ENCODE assay signal across 27 cellular contexts in the genomic region with DNA sequence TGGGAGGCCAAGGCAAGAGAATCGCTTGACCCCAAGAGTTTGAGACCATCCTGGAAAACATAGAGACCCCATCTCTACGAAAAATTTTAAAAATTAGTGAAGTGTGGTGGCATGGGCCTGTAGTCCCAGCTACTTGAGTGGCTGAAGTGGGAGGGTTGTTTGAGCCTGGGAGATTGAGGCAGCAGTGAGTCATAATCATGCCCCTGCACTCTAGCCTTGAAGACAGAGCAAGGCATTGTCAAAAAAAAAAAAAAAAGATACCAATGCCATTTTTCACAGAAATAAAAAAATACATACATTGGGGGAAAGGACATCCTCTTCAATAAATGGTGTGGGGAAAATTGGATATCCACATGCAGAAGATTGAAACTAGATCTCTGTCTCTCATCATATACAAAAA.
"Had no signal": no experiment of that assay in that cellular context is flagged by ENCODE, and none has a peak within 500 bp of the region (broad histone marks: within the 10 kb centered on the region; RNA-seq: fewer than 3 reads in every experiment).

No MANE protein-coding gene starts in this region.

- H3K4me3 Mint-ChIP-seq: stimulated activated effector memory CD8-positive, alpha-beta T cell treated with anti-CD3 and anti-CD28 coated beads, Interleukin-12 subunit alpha, Interleukin-12 subunit beta, amount 100 ng/mL, for 72 hours; stimulated activated memory B cell treated with anti-CD40 and anti-IgM and Interleukin-4, amounts not matched to agents 10 μg/mL and 1 μg/mL and 100 μg/mL, for 72 hours; stimulated activated naive B cell treated with anti-CD40 and anti-IgM and Interleukin-4, amounts not matched to agents 10 μg/mL and 1 μg/mL and 100 μg/mL, for 72 hours; stimulated activated naive CD8-positive, alpha-beta T cell treated with anti-CD3 and anti-CD28 coated beads, Interleukin-15, amount 100 ng/mL, for 72 hours; stimulated activated naive CD8-positive, alpha-beta T cell treated with anti-CD3 and anti-CD28 coated beads, Interleukin-15, Interleukin-2, amounts not matched to agents 100 ng/mL and 50 ng/mL, for 24 hours; type B pancreatic cell had no signal

- H3K27me3 Mint-ChIP-seq: stimulated activated memory B cell treated with anti-CD40 and anti-IgM and Interleukin-4, amounts not matched to agents 10 μg/mL and 1 μg/mL and 100 μg/mL, for 72 hours; stimulated activated naive B cell treated with anti-CD40 and anti-IgM and Interleukin-4, amounts not matched to agents 10 μg/mL and 1 μg/mL and 100 μg/mL, for 72 hours; stimulated activated naive CD8-positive, alpha-beta T cell treated with anti-CD3 and anti-CD28 coated beads, Interleukin-15, amount 100 ng/mL, for 72 hours; stimulated activated naive CD8-positive, alpha-beta T cell treated with anti-CD3 and anti-CD28 coated beads, Interleukin-15, Interleukin-2, amounts not matched to agents 100 ng/mL and 50 ng/mL, for 24 hours had no signal

- H3K4me1 Mint-ChIP-seq: stimulated activated effector memory CD8-positive, alpha-beta T cell treated with anti-CD3 and anti-CD28 coated beads, Interleukin-12 subunit alpha, Interleukin-12 subunit beta, amount 100 ng/mL, for 72 hours; stimulated activated memory B cell treated with anti-CD40 and anti-IgM and Interleukin-4, amounts not matched to agents 10 μg/mL and 1 μg/mL and 100 μg/mL, for 72 hours; stimulated activated naive B cell treated with anti-CD40 and anti-IgM and Interleukin-4, amounts not matched to agents 10 μg/mL and 1 μg/mL and 100 μg/mL, for 72 hours; stimulated activated naive CD8-positive, alpha-beta T cell treated with anti-CD3 and anti-CD28 coated beads, Interleukin-15, amount 100 ng/mL, for 72 hours had no signal

- H3K9me3 Mint-ChIP-seq: type B pancreatic cell had no signal

- H3K9me3 ChIP-seq: testis, thyroid gland, vagina had no signal

- H3K27ac Mint-ChIP-seq: stimulated activated effector memory CD8-positive, alpha-beta T cell treated with anti-CD3 and anti-CD28 coated beads, Interleukin-12 subunit alpha, Interleukin-12 subunit beta, amount 100 ng/mL, for 72 hours; stimulated activated memory B cell treated with anti-CD40 and anti-IgM and Interleukin-4, amounts not matched to agents 10 μg/mL and 1 μg/mL and 100 μg/mL, for 72 hours; stimulated activated naive B cell treated with anti-CD40 and anti-IgM and Interleukin-4, amounts not matched to agents 10 μg/mL and 1 μg/mL and 100 μg/mL, for 72 hours; stimulated activated naive CD8-positive, alpha-beta T cell treated with anti-CD3 and anti-CD28 coated beads, Interleukin-15, amount 100 ng/mL, for 72 hours; stimulated activated naive CD8-positive, alpha-beta T cell treated with anti-CD3 and anti-CD28 coated beads, Interleukin-15, Interleukin-2, amounts not matched to agents 100 ng/mL and 50 ng/mL, for 24 hours; type B pancreatic cell had no signal

- H3K36me3 Mint-ChIP-seq: stimulated activated effector memory CD8-positive, alpha-beta T cell treated with anti-CD3 and anti-CD28 coated beads, Interleukin-12 subunit alpha, Interleukin-12 subunit beta, amount 100 ng/mL, for 72 hours had no signal

- H3K4me1 ChIP-seq: stomach, suprapubic skin, testis, thyroid gland, tibial artery, tibial nerve, transverse colon, upper lobe of left lung, upper lobe of right lung, uterus, vagina had no signal

- H3K4me3 ChIP-seq: stomach, suprapubic skin, testis, thoracic aorta, thyroid gland, tibial artery, tibial nerve, transverse colon, upper lobe of left lung, upper lobe of right lung, uterus, vagina had no signal

- DNase-seq: stimulated activated CD4-positive, alpha-beta T cell treated with anti-CD3 and anti-CD28 coated beads, Interleukin-2, amount 100 ng/mL, for 48 hours; stimulated activated CD4-positive, alpha-beta T cell treated with anti-CD3 and anti-CD28 coated beads, Interleukin-4, amount 100 ng/mL, for 1 hour; stimulated activated CD4-positive, alpha-beta T cell treated with anti-CD3 and anti-CD28 coated beads, Interleukin-4, amount 100 ng/mL, for 24 hours; stimulated activated CD4-positive, alpha-beta T cell treated with anti-CD3 and anti-CD28 coated beads, Interleukin-4, amount 100 ng/mL, for 4 hours; stimulated activated CD8-positive, alpha-beta memory T cell treated with anti-CD3 and anti-CD28 coated beads, Interleukin-4, amount 100 ng/mL, for 48 hours; stimulated activated naive B cell treated with anti-CD40 and anti-IgM and Interleukin-4, amounts not matched to agents 10 μg/mL and 1 μg/mL and 100 μg/mL, for 72 hours; stimulated activated naive CD4-positive, alpha-beta T cell; stimulated activated naive CD4-positive, alpha-beta T cell treated with Interleukin-2 at 50 U/mL for 16 hours; stimulated activated naive CD8-positive, alpha-beta T cell treated with anti-CD3 and anti-CD28 coated beads, Interleukin-15, amount 100 ng/mL, for 72 hours; stimulated activated naive CD8-positive, alpha-beta T cell treated with anti-CD3 and anti-CD28 coated beads, Interleukin-15, Interleukin-2, amounts not matched to agents 100 U/mL and 50 U/mL, for 24 hours; stomach; substantia nigra; testis; thyroid gland; tibial artery; transverse colon; upper lobe of left lung; upper lobe of right lung; uterus had no signal

- ATAC-seq: stimulated activated effector memory CD8-positive, alpha-beta T cell treated with anti-CD3 and anti-CD28 coated beads, Interleukin-12 subunit alpha, Interleukin-12 subunit beta, amount 100 ng/mL, for 72 hours; stimulated activated memory B cell treated with anti-CD40 and anti-IgM and Interleukin-4, amounts not matched to agents 10 μg/mL and 1 μg/mL and 100 μg/mL, for 72 hours; stimulated activated naive B cell treated with anti-CD40 and anti-IgM and Interleukin-4, amounts not matched to agents 10 μg/mL and 1 μg/mL and 100 μg/mL, for 72 hours; stimulated activated naive CD8-positive, alpha-beta T cell treated with anti-CD3 and anti-CD28 coated beads, Interleukin-15, amount 100 ng/mL, for 72 hours; stimulated activated naive CD8-positive, alpha-beta T cell treated with anti-CD3 and anti-CD28 coated beads, Interleukin-15, Interleukin-2, amounts not matched to agents 100 U/mL and 50 U/mL, for 24 hours; upper lobe of right lung had no signal

- H3K27ac ChIP-seq: stomach, suprapubic skin, testis, thoracic aorta, thyroid gland, tibial artery, tibial nerve, transverse colon, upper lobe of left lung, upper lobe of right lung, uterus, vagina had no signal

- H3K36me3 ChIP-seq: stomach, thoracic aorta, thyroid gland, tibial artery, tibial nerve, transverse colon, upper lobe of left lung, upper lobe of right lung, uterus, vagina had no signal

- H3K27me3 ChIP-seq: stomach, suprapubic skin, testis, thyroid gland, tibial artery, tibial nerve, transverse colon, upper lobe of left lung, upper lobe of right lung, uterus, vagina had no signal
